16 cellular contexts compared by ENCODE assay signal in the genomic region with DNA sequence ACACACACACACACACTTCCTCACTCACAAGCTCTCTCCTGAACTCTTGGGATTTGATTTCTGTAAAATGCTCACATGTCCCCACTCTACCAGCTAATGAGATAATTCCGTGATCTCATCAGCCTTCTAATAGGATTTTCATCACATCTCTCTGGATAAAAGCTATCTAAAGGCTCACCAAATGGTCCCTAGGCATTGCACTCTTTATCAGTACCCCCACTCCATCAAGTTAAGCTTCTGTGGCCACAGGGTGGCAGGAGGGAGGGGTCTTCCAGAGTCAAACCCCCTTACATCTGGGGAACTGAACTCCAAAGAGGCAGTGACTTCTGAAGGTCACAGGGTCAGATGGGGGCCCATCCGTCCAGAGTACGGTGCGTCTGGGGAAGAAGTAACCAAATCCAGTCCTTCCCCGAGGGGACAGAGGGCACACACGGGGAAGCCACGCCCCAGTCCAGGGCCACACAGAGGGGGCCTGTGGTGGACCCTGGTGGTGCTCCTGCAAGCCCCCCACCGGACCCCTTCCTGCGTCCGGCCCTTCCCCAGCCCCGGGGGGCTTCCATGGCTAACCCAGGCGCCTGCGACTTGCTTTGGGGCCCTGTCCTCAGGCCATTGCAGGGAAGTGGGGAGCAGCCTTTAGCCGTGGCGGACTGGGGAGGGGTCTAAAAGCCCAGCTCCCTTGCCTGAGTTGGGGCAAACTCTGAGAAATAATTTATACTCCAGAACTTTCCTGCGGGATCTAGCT. TPM values are rescaled to one million over a fixed set of nuclear protein-coding genes. Genes with fewer than 3 reads are reported as not detected.
"Had no signal": no experiment of that assay in that cellular context is flagged by ENCODE, and none has a peak within 500 bp of the region (broad histone marks: within the 10 kb centered on the region; RNA-seq: fewer than 3 reads in every experiment).

No MANE protein-coding gene starts in this region.

- H3K27me3 Mint-ChIP-seq: activated naive CD8-positive, alpha-beta T cell had no signal

- ATAC-seq: effector memory CD8-positive, alpha-beta T cell; left ventricle myocardium superior; psoas muscle had no signal

- H3K27ac Mint-ChIP-seq: activated naive CD8-positive, alpha-beta T cell; effector memory CD8-positive, alpha-beta T cell; naive thymus-derived CD8-positive, alpha-beta T cell; stimulated activated naive CD8-positive, alpha-beta T cell treated with anti-CD3 and anti-CD28 coated beads, Interleukin-15, Interleukin-2, amounts not matched to agents 100 ng/mL and 50 ng/mL, for 24 hours had no signal

- H3K36me3 ChIP-seq: ovary, suprapubic skin, vagina had no signal

- H3K4me3 ChIP-seq: ovary, psoas muscle, skin epidermis, suprapubic skin, vagina had no signal

- DNase-seq: activated CD4-positive, alpha-beta T cell treated with anti-CD3 and anti-CD28 coated beads for 1 hour; activated CD4-positive, alpha-beta T cell treated with anti-CD3 and anti-CD28 coated beads, Interleukin-2, amount 50 U/mL, for 4 hours; activated T-cell treated with anti-CD3 and anti-CD28 coated beads for 4 hours; effector memory CD8-positive, alpha-beta T cell; left ventricle myocardium superior; ovary; psoas muscle; T1000 had no signal

- H3K4me3 Mint-ChIP-seq: activated naive CD8-positive, alpha-beta T cell; effector memory CD8-positive, alpha-beta T cell; stimulated activated naive CD8-positive, alpha-beta T cell treated with anti-CD3 and anti-CD28 coated beads, Interleukin-15, Interleukin-2, amounts not matched to agents 100 ng/mL and 50 ng/mL, for 24 hours had no signal

- H3K9me3 Mint-ChIP-seq: effector memory CD8-positive, alpha-beta T cell; naive thymus-derived CD8-positive, alpha-beta T cell; stimulated activated naive CD8-positive, alpha-beta T cell treated with anti-CD3 and anti-CD28 coated beads, Interleukin-15, Interleukin-2, amounts not matched to agents 100 ng/mL and 50 ng/mL, for 24 hours had no signal

- H3K36me3 Mint-ChIP-seq: activated naive CD8-positive, alpha-beta T cell; naive thymus-derived CD8-positive, alpha-beta T cell had no signal

- H3K9me3 ChIP-seq: ovary, psoas muscle, suprapubic skin, vagina had no signal

- H3K27me3 ChIP-seq: ovary, suprapubic skin, vagina had no signal

- H3K27ac ChIP-seq: ovary, psoas muscle, skin epidermis, suprapubic skin had no signal

RNA-seq across cellular contexts. Expression of a gene that starts 25.5 kb away (rescaled TPM):
- total RNA-seq: dermis microvascular lymphatic vessel endothelial cell; fibroblast of villous mesenchyme; naive thymus-derived CD8-positive, alpha-beta T cell; suprapubic skin; vagina had no signal
- polyA plus RNA-seq: naive thymus-derived CD8-positive, alpha-beta T cell had no signal

RNA-seq across cellular contexts. Expression of a gene that starts 43.9 kb away (rescaled TPM):
- total RNA-seq: naive thymus-derived CD8-positive, alpha-beta T cell; vagina had no signal
- polyA plus RNA-seq: naive thymus-derived CD8-positive, alpha-beta T cell had no signal
